1 cellular context compared by ENCODE assay signal in genomic region chr16:3454631-3455147, GRCh38.
TF ChIP-seq lines count a peak whose summit lies in the region.

No MANE protein-coding gene starts in this region.

TF ChIP-seq in HepG2, 621 proteins besides CTCF, POLR2A, EP300 and RAD21 (continues in another document):
- TF ChIP-seq TRIM22 (IDR thresholded peaks at IDR 0.05) (no peak), RNF219 (CRISPR knock-in tag; IDR thresholded peaks at IDR 0.05) (no peak), NR2C2 (CRISPR knock-in tag; IDR thresholded peaks at IDR 0.05; ENCODE audit: borderline replicate concordance) (no peak), ZNF713 (CRISPR knock-in tag; IDR thresholded peaks at IDR 0.05) (no peak), AFF4 (CRISPR knock-in tag; IDR thresholded peaks at IDR 0.05) (no peak), POGK (CRISPR knock-in tag; conservative IDR thresholded peaks at IDR 0.05) (no peak), ZC3H13 (CRISPR knock-in tag; IDR thresholded peaks at IDR 0.05) (no peak), NR3C1 (CRISPR knock-in tag; IDR thresholded peaks at IDR 0.05) (no peak), SYNCRIP (IDR thresholded peaks at IDR 0.05; ENCODE audit: insufficient read depth, low read depth, low read length) (no peak), MIXL1 (CRISPR knock-in tag; IDR thresholded peaks at IDR 0.05) (no peak; the same call in 1 of the 2 replicates), TBX2 (CRISPR knock-in tag; IDR thresholded peaks at IDR 0.05; ENCODE audit: borderline replicate concordance) (no peak), KLF16 (CRISPR knock-in tag; IDR thresholded peaks at IDR 0.05) (no peak), ZSCAN29 (CRISPR knock-in tag; conservative IDR thresholded peaks at IDR 0.05) (no peak), ARID5B (CRISPR knock-in tag; IDR thresholded peaks at IDR 0.05) (peak; percentile 45; the same call in 1 of the 2 replicates), THYN1 (CRISPR knock-in tag; IDR thresholded peaks at IDR 0.05; ENCODE audit: borderline replicate concordance, low read depth) (no peak), SIN3A (IDR thresholded peaks at IDR 0.05; ENCODE audit: borderline replicate concordance, low read depth, low read length) (no peak), ZNF235 (CRISPR knock-in tag; IDR thresholded peaks at IDR 0.05; ENCODE audit: borderline replicate concordance) (no peak), ATF4 (CRISPR knock-in tag; IDR thresholded peaks at IDR 0.05) (no peak), CEBPG (CRISPR knock-in tag; IDR thresholded peaks at IDR 0.05) (peak; percentile 66), ZNF629 (CRISPR knock-in tag; conservative IDR thresholded peaks at IDR 0.05) (no peak), TCF7L2 (IDR thresholded peaks at IDR 0.05; ENCODE audit: low read depth, low read length) (no peak), MED1 (CRISPR knock-in tag; IDR thresholded peaks at IDR 0.05) (no peak), ZNF674 (CRISPR knock-in tag; IDR thresholded peaks at IDR 0.05; ENCODE audit: low read depth) (no peak), UBTF (CRISPR knock-in tag; IDR thresholded peaks at IDR 0.05) (no peak), SMYD3 (CRISPR knock-in tag; IDR thresholded peaks at IDR 0.05) (no peak), ZNF362 (CRISPR knock-in tag; IDR thresholded peaks at IDR 0.05; ENCODE audit: borderline replicate concordance) (no peak), ZNF776 (CRISPR knock-in tag; IDR thresholded peaks at IDR 0.05) (no peak), MYNN (CRISPR knock-in tag; IDR thresholded peaks at IDR 0.05; ENCODE audit: low read depth) (no peak), TBX3 (IDR thresholded peaks at IDR 0.05; ENCODE audit: borderline replicate concordance) (no peak), ZEB1 (IDR thresholded peaks at IDR 0.05; ENCODE audit: insufficient replicate concordance, low read depth) (no peak), HIC2 (CRISPR knock-in tag; IDR thresholded peaks at IDR 0.05; ENCODE audit: low read depth) (no peak), CEBPB (IDR thresholded peaks at IDR 0.05; ENCODE audit: borderline replicate concordance, low read depth, low read length) (peak; percentile 43; the same call in 1 of the 2 replicates), PHF20 (CRISPR knock-in tag; IDR thresholded peaks at IDR 0.05) (no peak), GZF1 (CRISPR knock-in tag; IDR thresholded peaks at IDR 0.05) (no peak)
